In the genomic region with DNA sequence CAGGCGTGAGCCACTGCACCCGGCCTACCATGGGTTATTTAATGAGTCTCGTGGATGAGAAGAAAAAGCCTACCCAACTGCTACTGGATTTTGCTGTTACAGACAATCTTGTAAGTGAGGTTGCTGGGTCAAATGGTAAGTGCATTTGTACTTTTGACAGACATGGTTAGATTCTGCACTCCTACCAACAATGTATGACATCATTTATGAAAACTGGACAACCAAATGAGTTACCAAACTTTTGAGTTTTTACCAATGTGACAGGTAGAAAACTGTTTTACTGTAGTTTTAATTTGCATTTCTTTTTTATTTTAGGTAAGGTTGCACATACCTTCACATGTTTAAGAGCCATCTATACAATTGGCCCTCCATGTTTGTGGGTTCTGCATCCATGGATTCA, we compare ENCODE assay signal across 7 cellular contexts.
"Had no signal": no experiment of that assay in that cellular context is flagged by ENCODE, and none has a peak within 500 bp of the region (broad histone marks: within the 10 kb centered on the region; RNA-seq: fewer than 3 reads in every experiment).

No MANE protein-coding gene starts in this region.

- FAIRE-seq: G401.6, GM12891, GM12892, GM18507, GM19239 had no signal

- DNase-seq: GDM1, GF-D8 had no signal
